Comparison of ENCODE assay signal across 1 cellular context in the genomic region with DNA sequence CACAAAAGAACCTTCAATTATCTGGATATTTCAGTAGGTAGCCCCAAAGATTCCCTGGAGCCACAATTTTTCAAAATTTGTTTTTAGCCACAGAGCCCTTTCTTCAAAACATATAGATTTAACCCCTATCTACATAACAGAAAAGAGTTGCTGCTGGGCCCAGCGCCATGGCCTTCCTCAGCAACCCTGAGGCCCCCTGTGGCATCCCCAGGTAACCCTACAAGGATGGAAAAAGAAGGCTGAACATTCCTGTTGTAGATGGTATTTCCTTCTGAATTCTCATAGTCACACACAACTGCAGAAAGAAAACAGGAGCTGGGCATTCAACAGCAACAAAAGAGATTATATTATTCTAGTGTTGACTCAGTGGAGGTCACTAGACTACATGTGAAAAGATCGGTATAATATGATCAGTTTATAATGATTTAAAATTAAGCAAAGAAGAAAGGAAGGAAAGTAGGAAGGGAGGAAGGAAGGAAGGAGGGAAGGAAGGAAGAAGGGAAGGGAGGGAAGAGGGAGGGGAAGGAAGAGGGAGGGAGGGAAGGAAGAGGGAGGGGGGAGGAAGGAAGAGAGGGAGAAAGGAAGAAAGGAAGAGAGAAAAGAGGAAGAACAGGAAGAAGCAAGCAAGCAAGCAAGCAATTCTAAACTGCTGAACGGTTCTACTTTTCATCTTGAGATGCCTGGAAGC.
TF ChIP-seq lines count a peak whose summit lies in the region.

No MANE protein-coding gene starts in this region.

TF ChIP-seq in GM23338, 12 proteins besides CTCF, POLR2A, EP300 and RAD21 (continued from another document):
- TF ChIP-seq, protein P1, sequence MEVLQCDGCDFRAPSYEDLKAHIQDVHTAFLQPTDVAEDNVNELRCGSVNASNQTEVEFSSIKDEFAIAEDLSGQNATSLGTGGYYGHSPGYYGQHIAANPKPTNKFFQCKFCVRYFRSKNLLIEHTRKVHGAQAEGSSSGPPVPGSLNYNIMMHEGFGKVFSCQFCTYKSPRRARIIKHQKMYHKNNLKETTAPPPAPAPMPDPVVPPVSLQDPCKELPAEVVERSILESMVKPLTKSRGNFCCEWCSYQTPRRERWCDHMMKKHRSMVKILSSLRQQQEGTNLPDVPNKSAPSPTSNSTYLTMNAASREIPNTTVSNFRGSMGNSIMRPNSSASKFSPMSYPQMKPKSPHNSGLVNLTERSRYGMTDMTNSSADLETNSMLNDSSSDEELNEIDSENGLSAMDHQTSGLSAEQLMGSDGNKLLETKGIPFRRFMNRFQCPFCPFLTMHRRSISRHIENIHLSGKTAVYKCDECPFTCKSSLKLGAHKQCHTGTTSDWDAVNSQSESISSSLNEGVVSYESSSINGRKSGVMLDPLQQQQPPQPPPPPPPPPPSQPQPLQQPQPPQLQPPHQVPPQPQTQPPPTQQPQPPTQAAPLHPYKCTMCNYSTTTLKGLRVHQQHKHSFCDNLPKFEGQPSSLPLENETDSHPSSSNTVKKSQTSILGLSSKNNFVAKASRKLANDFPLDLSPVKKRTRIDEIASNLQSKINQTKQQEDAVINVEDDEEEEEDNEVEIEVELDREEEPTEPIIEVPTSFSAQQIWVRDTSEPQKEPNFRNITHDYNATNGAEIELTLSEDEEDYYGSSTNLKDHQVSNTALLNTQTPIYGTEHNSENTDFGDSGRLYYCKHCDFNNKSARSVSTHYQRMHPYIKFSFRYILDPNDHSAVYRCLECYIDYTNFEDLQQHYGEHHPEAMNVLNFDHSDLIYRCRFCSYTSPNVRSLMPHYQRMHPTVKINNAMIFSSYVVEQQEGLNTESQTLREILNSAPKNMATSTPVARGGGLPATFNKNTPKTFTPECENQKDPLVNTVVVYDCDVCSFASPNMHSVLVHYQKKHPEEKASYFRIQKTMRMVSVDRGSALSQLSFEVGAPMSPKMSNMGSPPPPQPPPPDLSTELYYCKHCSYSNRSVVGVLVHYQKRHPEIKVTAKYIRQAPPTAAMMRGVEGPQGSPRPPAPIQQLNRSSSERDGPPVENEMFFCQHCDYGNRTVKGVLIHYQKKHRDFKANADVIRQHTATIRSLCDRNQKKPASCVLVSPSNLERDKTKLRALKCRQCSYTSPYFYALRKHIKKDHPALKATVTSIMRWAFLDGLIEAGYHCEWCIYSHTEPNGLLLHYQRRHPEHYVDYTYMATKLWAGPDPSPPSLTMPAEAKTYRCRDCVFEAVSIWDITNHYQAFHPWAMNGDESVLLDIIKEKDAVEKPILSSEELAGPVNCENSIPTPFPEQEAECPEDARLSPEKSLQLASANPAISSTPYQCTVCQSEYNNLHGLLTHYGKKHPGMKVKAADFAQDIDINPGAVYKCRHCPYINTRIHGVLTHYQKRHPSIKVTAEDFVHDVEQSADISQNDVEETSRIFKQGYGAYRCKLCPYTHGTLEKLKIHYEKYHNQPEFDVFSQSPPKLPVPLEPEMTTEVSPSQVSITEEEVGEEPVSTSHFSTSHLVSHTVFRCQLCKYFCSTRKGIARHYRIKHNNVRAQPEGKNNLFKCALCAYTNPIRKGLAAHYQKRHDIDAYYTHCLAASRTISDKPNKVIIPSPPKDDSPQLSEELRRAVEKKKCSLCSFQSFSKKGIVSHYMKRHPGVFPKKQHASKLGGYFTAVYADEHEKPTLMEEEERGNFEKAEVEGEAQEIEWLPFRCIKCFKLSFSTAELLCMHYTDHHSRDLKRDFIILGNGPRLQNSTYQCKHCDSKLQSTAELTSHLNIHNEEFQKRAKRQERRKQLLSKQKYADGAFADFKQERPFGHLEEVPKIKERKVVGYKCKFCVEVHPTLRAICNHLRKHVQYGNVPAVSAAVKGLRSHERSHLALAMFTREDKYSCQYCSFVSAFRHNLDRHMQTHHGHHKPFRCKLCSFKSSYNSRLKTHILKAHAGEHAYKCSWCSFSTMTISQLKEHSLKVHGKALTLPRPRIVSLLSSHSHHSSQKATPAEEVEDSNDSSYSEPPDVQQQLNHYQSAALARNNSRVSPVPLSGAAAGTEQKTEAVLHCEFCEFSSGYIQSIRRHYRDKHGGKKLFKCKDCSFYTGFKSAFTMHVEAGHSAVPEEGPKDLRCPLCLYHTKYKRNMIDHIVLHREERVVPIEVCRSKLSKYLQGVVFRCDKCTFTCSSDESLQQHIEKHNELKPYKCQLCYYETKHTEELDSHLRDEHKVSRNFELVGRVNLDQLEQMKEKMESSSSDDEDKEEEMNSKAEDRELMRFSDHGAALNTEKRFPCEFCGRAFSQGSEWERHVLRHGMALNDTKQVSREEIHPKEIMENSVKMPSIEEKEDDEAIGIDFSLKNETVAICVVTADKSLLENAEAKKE (CRISPR knock-in tag; IDR thresholded peaks at IDR 0.05) = no peak
- no peak for TF ChIP-seq STAT1 (IDR thresholded peaks at IDR 0.05; ENCODE audit: unreplicated experiment)
- no peak for TF ChIP-seq ZNF331 (CRISPR knock-in tag; IDR thresholded peaks at IDR 0.05; ENCODE audit: low read depth)
- TF ChIP-seq, protein P2, sequence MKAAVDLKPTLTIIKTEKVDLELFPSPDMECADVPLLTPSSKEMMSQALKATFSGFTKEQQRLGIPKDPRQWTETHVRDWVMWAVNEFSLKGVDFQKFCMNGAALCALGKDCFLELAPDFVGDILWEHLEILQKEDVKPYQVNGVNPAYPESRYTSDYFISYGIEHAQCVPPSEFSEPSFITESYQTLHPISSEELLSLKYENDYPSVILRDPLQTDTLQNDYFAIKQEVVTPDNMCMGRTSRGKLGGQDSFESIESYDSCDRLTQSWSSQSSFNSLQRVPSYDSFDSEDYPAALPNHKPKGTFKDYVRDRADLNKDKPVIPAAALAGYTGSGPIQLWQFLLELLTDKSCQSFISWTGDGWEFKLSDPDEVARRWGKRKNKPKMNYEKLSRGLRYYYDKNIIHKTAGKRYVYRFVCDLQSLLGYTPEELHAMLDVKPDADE (IDR thresholded peaks at IDR 0.05) = no peak
- no peak for TF ChIP-seq NANOG (IDR thresholded peaks at IDR 0.05; ENCODE audit: borderline replicate concordance)
- TF ChIP-seq, protein P3, sequence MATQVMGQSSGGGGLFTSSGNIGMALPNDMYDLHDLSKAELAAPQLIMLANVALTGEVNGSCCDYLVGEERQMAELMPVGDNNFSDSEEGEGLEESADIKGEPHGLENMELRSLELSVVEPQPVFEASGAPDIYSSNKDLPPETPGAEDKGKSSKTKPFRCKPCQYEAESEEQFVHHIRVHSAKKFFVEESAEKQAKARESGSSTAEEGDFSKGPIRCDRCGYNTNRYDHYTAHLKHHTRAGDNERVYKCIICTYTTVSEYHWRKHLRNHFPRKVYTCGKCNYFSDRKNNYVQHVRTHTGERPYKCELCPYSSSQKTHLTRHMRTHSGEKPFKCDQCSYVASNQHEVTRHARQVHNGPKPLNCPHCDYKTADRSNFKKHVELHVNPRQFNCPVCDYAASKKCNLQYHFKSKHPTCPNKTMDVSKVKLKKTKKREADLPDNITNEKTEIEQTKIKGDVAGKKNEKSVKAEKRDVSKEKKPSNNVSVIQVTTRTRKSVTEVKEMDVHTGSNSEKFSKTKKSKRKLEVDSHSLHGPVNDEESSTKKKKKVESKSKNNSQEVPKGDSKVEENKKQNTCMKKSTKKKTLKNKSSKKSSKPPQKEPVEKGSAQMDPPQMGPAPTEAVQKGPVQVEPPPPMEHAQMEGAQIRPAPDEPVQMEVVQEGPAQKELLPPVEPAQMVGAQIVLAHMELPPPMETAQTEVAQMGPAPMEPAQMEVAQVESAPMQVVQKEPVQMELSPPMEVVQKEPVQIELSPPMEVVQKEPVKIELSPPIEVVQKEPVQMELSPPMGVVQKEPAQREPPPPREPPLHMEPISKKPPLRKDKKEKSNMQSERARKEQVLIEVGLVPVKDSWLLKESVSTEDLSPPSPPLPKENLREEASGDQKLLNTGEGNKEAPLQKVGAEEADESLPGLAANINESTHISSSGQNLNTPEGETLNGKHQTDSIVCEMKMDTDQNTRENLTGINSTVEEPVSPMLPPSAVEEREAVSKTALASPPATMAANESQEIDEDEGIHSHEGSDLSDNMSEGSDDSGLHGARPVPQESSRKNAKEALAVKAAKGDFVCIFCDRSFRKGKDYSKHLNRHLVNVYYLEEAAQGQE (IDR thresholded peaks at IDR 0.05; ENCODE audit: unreplicated experiment) = no peak
- TF ChIP-seq JUNB (IDR thresholded peaks at IDR 0.05; ENCODE audit: unreplicated experiment) = no peak
- no peak for TF ChIP-seq CREB1 (CRISPR knock-in tag; IDR thresholded peaks at IDR 0.05; ENCODE audit: low read depth)
- no peak for TF ChIP-seq ZNF114 (CRISPR knock-in tag; IDR thresholded peaks at IDR 0.05)
- TF ChIP-seq POLR2AphosphoS5 (IDR thresholded peaks at IDR 0.05; ENCODE audit: low read depth) = no peak
- TF ChIP-seq EZH2 (IDR thresholded peaks at IDR 0.05; ENCODE audit: low read depth, unreplicated experiment) = no peak
TF ChIP-seq in GM23338: peak in this region for 0.
